In the genomic region with DNA sequence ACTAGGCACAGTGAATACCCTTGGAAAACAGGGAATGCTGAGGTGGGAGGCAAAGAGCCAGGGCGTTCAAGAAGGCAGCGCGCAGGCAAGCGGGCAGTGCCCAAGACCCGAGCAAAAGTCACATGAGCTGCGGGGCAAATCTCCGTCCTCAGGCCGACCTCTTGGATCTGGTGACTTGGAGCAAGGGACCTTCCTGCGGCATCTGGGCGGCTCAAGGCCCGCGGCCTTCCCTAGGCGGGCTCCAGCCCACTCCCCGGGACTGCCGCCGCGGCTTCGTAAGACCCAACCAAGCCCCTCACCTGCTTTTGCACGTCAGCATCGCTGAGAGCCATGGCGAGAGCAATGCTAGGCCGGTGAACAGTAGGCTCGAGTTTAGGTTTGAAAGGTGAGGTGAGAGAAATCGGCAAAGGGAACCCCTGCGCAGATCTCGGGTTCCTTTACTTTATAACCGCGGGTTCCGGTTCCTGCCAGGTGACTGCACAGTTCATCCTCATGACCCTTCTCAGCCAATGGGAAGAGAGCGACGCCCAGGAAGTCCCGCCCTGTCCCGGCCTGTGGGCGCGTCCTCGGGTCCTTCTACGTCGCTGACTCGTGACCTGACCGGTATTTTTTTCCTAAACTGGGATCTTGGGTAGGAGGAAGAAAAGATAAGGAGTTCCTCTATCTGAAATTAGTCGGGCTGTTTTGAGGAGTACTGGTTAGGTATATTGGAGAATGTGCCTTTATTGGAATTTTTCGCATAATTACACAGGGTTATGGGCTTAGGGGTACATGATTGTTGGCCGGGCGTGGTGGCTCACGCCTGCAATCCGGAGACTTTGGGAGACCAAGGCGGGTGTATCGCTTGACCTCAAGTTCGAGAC, we compare ENCODE assay signal across 8 cellular contexts.
DNase-seq lines count a peak whose midpoint lies in the region; ATAC-seq and TF ChIP-seq lines count a peak whose summit lies in the region.

Gene ATP6V1E1, minus strand, starts transcription at position 446 of the 863 bp plus-strand sequence. Its CDS starts 114 bp downstream, at position 332.

- H3K27ac Mint-ChIP-seq in central memory CD8-positive, alpha-beta T cell (ENCODE audit: low read depth): peak within 1 kb of the TSS; percentile 98

- peak; percentile 100 for ATAC-seq in GM19025 (IDR thresholded peaks at IDR 0.05; ENCODE audit: low read depth, unreplicated experiment)
- peak; percentile 100 for ATAC-seq in HG03342 (IDR thresholded peaks at IDR 0.05; ENCODE audit: unreplicated experiment)
- ATAC-seq in central memory CD8-positive, alpha-beta T cell (replicated peaks; ENCODE audit: extremely low read depth, poor library complexity, severe bottlenecking): peak; percentile 100

- peaks cover 19% of the 10 kb centered on the region for H3K36me3 Mint-ChIP-seq in central memory CD8-positive, alpha-beta T cell (ENCODE audit: insufficient read depth)

- peaks cover 10% of the 10 kb centered on the region for H3K4me1 Mint-ChIP-seq in central memory CD8-positive, alpha-beta T cell

- peak within 1 kb of the TSS; percentile 94 for H3K4me3 Mint-ChIP-seq in central memory CD8-positive, alpha-beta T cell

- H3K9me3 Mint-ChIP-seq in central memory CD8-positive, alpha-beta T cell: no peaks in the 10 kb centered on the region

- H3K27me3 Mint-ChIP-seq in central memory CD8-positive, alpha-beta T cell: no peaks in the 10 kb centered on the region

- no peak for TF ChIP-seq CTCF in AG09309 (IDR thresholded peaks at IDR 0.05; ENCODE audit: control insufficient read depth, insufficient read depth, low read depth, low read length, missing control alignments)

- DNase-seq in AG09309 (ENCODE audit: low read depth) (peak; percentile 80), NCI-H446 (lab: John Stamatoyannopoulos, UW) (peak; percentile 94 to 96), iris pigment epithelial cell (ENCODE audit: low read depth) (peak; percentile 98)
- DNase-seq in activated CD4-positive, CD25-positive, alpha-beta regulatory T cell treated with anti-CD3 and anti-CD28 coated beads, Interleukin-2, amount 50 U/mL, for 16 hours (ENCODE audit: low read depth, low spot score): peak; percentile 94
- DNase-seq in central memory CD8-positive, alpha-beta T cell (ENCODE audit: low spot score in 2 of 2): peak; percentile 91 to 93
- DNase-seq in stimulated activated CD4-positive, alpha-beta T cell treated with anti-CD3 and anti-CD28 coated beads, Interleukin-12 subunit alpha, Interleukin-12 subunit beta, amount 100 ng/mL, for 24 hours (ENCODE audit: low read depth in 2 of 2): peak; percentile 91 to 93

- H3K4me3 ChIP-seq in AG09309 (ENCODE audit: control insufficient read depth, low read depth, low read length): peak within 1 kb of the TSS; percentile 100

Comparison
In these comparisons a context has a peak if more than half of its experiments do, and no peak if none do; other contexts are left out.
1. Peak in every context shown above with its lines: DNase-seq, ATAC-seq and H3K4me3 ChIP-seq.